ENCODE assay signal across 1 cellular context in the genomic region with DNA sequence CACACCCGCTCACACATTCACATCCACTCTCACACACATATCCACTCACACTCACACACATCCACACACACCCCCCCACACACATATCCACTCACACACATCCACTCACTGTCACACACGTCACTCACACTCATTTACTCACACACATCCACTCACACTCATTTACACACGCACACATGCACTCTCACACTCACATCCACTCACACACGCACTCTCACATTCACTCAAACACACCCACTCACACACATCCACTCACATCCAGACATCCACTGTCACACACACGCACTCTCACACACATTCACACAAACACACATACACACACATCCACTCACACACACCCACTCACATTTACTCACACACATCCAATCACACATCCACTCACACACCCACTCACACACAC.
TF ChIP-seq lines count a peak whose summit lies in the region.

No MANE protein-coding gene starts in this region.

TF ChIP-seq in WTC11, 78 proteins besides CTCF, POLR2A, EP300 and RAD21:
- TF ChIP-seq, protein P1, sequence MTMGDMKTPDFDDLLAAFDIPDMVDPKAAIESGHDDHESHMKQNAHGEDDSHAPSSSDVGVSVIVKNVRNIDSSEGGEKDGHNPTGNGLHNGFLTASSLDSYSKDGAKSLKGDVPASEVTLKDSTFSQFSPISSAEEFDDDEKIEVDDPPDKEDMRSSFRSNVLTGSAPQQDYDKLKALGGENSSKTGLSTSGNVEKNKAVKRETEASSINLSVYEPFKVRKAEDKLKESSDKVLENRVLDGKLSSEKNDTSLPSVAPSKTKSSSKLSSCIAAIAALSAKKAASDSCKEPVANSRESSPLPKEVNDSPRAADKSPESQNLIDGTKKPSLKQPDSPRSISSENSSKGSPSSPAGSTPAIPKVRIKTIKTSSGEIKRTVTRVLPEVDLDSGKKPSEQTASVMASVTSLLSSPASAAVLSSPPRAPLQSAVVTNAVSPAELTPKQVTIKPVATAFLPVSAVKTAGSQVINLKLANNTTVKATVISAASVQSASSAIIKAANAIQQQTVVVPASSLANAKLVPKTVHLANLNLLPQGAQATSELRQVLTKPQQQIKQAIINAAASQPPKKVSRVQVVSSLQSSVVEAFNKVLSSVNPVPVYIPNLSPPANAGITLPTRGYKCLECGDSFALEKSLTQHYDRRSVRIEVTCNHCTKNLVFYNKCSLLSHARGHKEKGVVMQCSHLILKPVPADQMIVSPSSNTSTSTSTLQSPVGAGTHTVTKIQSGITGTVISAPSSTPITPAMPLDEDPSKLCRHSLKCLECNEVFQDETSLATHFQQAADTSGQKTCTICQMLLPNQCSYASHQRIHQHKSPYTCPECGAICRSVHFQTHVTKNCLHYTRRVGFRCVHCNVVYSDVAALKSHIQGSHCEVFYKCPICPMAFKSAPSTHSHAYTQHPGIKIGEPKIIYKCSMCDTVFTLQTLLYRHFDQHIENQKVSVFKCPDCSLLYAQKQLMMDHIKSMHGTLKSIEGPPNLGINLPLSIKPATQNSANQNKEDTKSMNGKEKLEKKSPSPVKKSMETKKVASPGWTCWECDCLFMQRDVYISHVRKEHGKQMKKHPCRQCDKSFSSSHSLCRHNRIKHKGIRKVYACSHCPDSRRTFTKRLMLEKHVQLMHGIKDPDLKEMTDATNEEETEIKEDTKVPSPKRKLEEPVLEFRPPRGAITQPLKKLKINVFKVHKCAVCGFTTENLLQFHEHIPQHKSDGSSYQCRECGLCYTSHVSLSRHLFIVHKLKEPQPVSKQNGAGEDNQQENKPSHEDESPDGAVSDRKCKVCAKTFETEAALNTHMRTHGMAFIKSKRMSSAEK (CRISPR knock-in tag; IDR thresholded peaks at IDR 0.05; ENCODE audit: borderline replicate concordance) = no peak
- TF ChIP-seq ZBTB43 (CRISPR knock-in tag; IDR thresholded peaks at IDR 0.05) = peak; percentile 58; the same call in 1 of the 2 replicates
- TF ChIP-seq NFE2L1 (CRISPR knock-in tag; IDR thresholded peaks at IDR 0.05) = peak; percentile 81
